ENCODE assay signal across 12 cellular contexts in the genomic region with DNA sequence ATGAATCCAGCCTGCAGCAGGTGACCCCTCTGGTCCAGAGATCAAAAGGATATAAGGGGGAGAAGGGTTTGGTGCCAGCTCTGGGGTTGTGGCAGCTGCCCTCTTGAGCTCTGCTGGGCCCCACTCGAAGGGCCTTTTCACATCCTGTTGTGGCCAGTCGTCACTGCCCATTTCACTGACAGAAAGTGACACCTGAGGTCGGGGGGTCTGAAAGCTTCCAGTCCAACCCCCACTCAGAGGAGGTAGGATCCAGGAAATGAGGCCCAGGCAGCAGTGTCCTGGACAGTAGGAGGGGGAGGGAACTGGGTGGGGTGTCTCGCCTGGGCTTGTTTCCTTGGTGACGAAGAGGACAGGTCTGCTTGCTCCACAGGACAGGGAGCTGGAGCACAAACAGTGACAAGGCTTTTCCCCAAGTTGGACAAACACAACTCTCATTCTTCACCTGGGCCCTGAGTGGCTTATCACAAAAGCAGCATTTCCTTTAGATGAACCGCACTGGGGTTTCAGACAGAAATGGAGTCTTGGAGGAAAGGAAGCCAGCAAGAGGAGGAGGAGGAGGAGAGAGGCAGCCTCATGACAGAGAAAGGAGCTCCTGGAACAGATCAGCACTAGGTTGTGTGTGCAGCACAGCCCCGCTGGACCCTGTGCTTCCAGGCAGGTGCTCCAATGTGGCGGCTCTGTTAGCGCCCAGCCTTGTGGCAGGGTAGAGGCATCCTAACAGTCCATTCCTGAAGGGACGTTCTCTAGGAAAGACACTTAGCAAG. TPM values are rescaled to one million over a fixed set of nuclear protein-coding genes. Genes with fewer than 3 reads are reported as not detected.
DNase-seq lines count a peak whose midpoint lies in the region; ATAC-seq and TF ChIP-seq lines count a peak whose summit lies in the region.
"Had no signal": no experiment of that assay in that cellular context is flagged by ENCODE, and none has a peak within 500 bp of the region (broad histone marks: within the 10 kb centered on the region; RNA-seq: fewer than 3 reads in every experiment).

No MANE protein-coding gene starts in this region.

- H3K4me1 Mint-ChIP-seq in H9 (peaks cover 5 to 19% of the 10 kb centered on the region in 2 experiments; a peak in 3 of 4 replicates), mesothelial cell of epicardium (peaks cover 25% of the 10 kb centered on the region)
- peaks cover 10% of the 10 kb centered on the region for H3K4me1 Mint-ChIP-seq in activated CD8-positive, alpha-beta T cell treated with anti-CD3 and anti-CD28 coated beads for 36 hours (ENCODE audit: low read depth)
- H3K4me1 Mint-ChIP-seq: IgD-negative memory B cell had no signal

- H3K23me2 ChIP-seq in H9 (ENCODE audit: insufficient read length, low read depth, low read length, poor library complexity, severe bottlenecking), result no peaks in the 10 kb centered on the region

- no peak overlapping the region for H2BK12ac ChIP-seq in H9 (ENCODE audit: insufficient read length, low read depth, low read length)

- POLR2A ChIA-PET in activated CD8-positive, alpha-beta T cell treated with anti-CD3 and anti-CD28 coated beads for 36 hours (lab: Charles Lee), result interaction anchor here (0.6 to 1.5 kb wide), 2 partner anchors 19 to 322 kb away, joined by 3 to 6 read pairs; a partner anchor contains a TSS

- H3K9me3 Mint-ChIP-seq in H9 (no peaks in the 10 kb centered on the region; a peak in 1 of 5 replicates), mesothelial cell of epicardium (no peaks in the 10 kb centered on the region)
- no peaks in the 10 kb centered on the region for H3K9me3 Mint-ChIP-seq in activated CD8-positive, alpha-beta T cell treated with anti-CD3 and anti-CD28 coated beads for 36 hours
- H3K9me3 Mint-ChIP-seq: IgD-negative memory B cell, neural progenitor cell had no signal

- H2BK5ac ChIP-seq in H9 (ENCODE audit: insufficient read length, low read length), result no peak overlapping the region

- no peak overlapping the region for H2BK20ac ChIP-seq in H9 (ENCODE audit: low read depth, low read length, poor library complexity, severe bottlenecking)

- ATAC-seq in activated CD8-positive, alpha-beta T cell treated with anti-CD3 and anti-CD28 coated beads for 36 hours, result peak; percentile 52
- ATAC-seq in GM18498 (IDR thresholded peaks at IDR 0.05; ENCODE audit: unreplicated experiment), result no peak
- ATAC-seq in left lobe of liver, result no peak

- H2AK5ac ChIP-seq in H9 (ENCODE audit: insufficient read length, low read length), result no peak overlapping the region

- H2BK15ac ChIP-seq in H9 (ENCODE audit: low read depth, low read length), result no peak overlapping the region

- intact Hi-C loops in activated CD8-positive, alpha-beta T cell treated with anti-CD3 and anti-CD28 coated beads for 36 hours (cut with micrococcal nuclease), result no loop called here

- H3K4me3 Mint-ChIP-seq in H9 (no peak overlapping the region), mesothelial cell of epicardium (no peak overlapping the region)
- no peak overlapping the region for H3K4me3 Mint-ChIP-seq in activated CD8-positive, alpha-beta T cell treated with anti-CD3 and anti-CD28 coated beads for 36 hours
- H3K4me3 Mint-ChIP-seq: neural progenitor cell had no signal

- H3K9ac ChIP-seq in H9 (ENCODE audit: extremely low read depth, insufficient read length, low read length), result no peak overlapping the region
- H3K9ac ChIP-seq: neural progenitor cell had no signal

- no peak overlapping the region for H3T11ph ChIP-seq in H9 (ENCODE audit: low read length)

- no peak overlapping the region for H4K5ac ChIP-seq in H9 (ENCODE audit: insufficient read length, low read depth, low read length)

- H3K27ac ChIP-seq in H9 (ENCODE audit: insufficient read length, low read depth, low read length), result no peak overlapping the region
- H3K27ac ChIP-seq: neural progenitor cell, SJSA1 had no signal

- no CpG with 5 or more reads among the region's 10 CpGs for WGBS in H9 (ENCODE audit: extremely low coverage, insufficient read length, low lambda C conversion rate)

- no peak overlapping the region for H3K18ac ChIP-seq in H9 (ENCODE audit: insufficient read length, low read depth, low read length)

- H3K4me1 ChIP-seq in H9 (ENCODE audit: insufficient read depth, low read length), result no peaks in the 10 kb centered on the region
- H3K4me1 ChIP-seq: neural progenitor cell, SJSA1 had no signal

- no peak overlapping the region for H4K8ac ChIP-seq in H9 (replicated peaks; ENCODE audit: insufficient read length, low read depth, low read length)

- no peak overlapping the region for H2BK120ac ChIP-seq in H9 (ENCODE audit: low read depth, low read length, poor library complexity, severe bottlenecking)

- H3K14ac ChIP-seq in H9 (ENCODE audit: insufficient read depth, low read length), result no peak overlapping the region

- H4K20me1 ChIP-seq in H9 (ENCODE audit: control insufficient read depth, insufficient read depth, insufficient read length), result no peaks in the 10 kb centered on the region

- H3K36me3 Mint-ChIP-seq in H9 (ENCODE audit: insufficient read depth in 1 of 3, low read depth in 3 of 3) (peaks cover 8 to 24% (median 22%) of the 10 kb centered on the region in 3 experiments; a peak in 6 of 7 replicates), mesothelial cell of epicardium (peaks cover 13% of the 10 kb centered on the region)
- peaks cover 4% of the 10 kb centered on the region for H3K36me3 Mint-ChIP-seq in activated CD8-positive, alpha-beta T cell treated with anti-CD3 and anti-CD28 coated beads for 36 hours (ENCODE audit: low read depth)

- CTCF ChIA-PET in activated CD8-positive, alpha-beta T cell treated with anti-CD3 and anti-CD28 coated beads for 36 hours (lab: Charles Lee), result interaction anchor here (1.0 to 1.5 kb wide), 3 partner anchors 19 to 336 kb away, joined by 3 to 5 read pairs (median 4); a partner anchor contains a TSS

- no peak overlapping the region for H2AFZ ChIP-seq in H9 (ENCODE audit: low read length)
- H2AFZ ChIP-seq: neural progenitor cell had no signal

- no peaks in the 10 kb centered on the region for H3K79me1 ChIP-seq in H9 (ENCODE audit: insufficient read depth, low read depth, low read length, poor library complexity, severe bottlenecking)

- H3K4me2 ChIP-seq in H9 (ENCODE audit: insufficient read depth, insufficient read length, low read length), result no peak overlapping the region
- H3K4me2 ChIP-seq: neural progenitor cell had no signal

- H3K27me3 Mint-ChIP-seq in H9 (ENCODE audit: low read depth) (no peaks in the 10 kb centered on the region; the same call in 1 of the 2 replicates), mesothelial cell of epicardium (ENCODE audit: low read depth) (peaks cover 34% of the 10 kb centered on the region)
- no peaks in the 10 kb centered on the region for H3K27me3 Mint-ChIP-seq in activated CD8-positive, alpha-beta T cell treated with anti-CD3 and anti-CD28 coated beads for 36 hours
- H3K27me3 Mint-ChIP-seq: IgD-negative memory B cell had no signal

- no peak for TF ChIP-seq CTCF in H9 (conservative IDR thresholded peaks at IDR 0.05)
- TF ChIP-seq CTCF in activated CD8-positive, alpha-beta T cell treated with anti-CD3 and anti-CD28 coated beads for 36 hours (IDR thresholded peaks at IDR 0.05), result no peak
- TF ChIP-seq CTCF in mesothelial cell of epicardium (IDR thresholded peaks at IDR 0.05; ENCODE audit: unreplicated experiment), result no peak

- H3K79me2 ChIP-seq in H9 (ENCODE audit: insufficient read depth, low read length), result no peaks in the 10 kb centered on the region

- H3K23ac ChIP-seq in H9 (ENCODE audit: insufficient read length, low read depth, low read length), result no peak overlapping the region

- H3K27ac Mint-ChIP-seq in H9, result peak overlapping the region in 2 of 3 experiments; percentile 51 to 75; a peak in 2 of 7 replicates
- H3K27ac Mint-ChIP-seq in activated CD8-positive, alpha-beta T cell treated with anti-CD3 and anti-CD28 coated beads for 36 hours, result peak overlapping the region; percentile 64
- H3K27ac Mint-ChIP-seq in mesothelial cell of epicardium, result peak overlapping the region; percentile 30
- H3K27ac Mint-ChIP-seq: IgD-negative memory B cell, neural progenitor cell had no signal

- H3K9me3 ChIP-seq in H9 (ENCODE audit: control insufficient read depth, low read depth, low read length), result no peaks in the 10 kb centered on the region
- H3K9me3 ChIP-seq: SJSA1 had no signal

- H3K4ac ChIP-seq in H9 (ENCODE audit: low read depth, low read length), result no peak overlapping the region

- no peaks in the 10 kb centered on the region for H3K27me3 ChIP-seq in H9 (ENCODE audit: insufficient read depth, low read length)
- H3K27me3 ChIP-seq: neural progenitor cell, SJSA1 had no signal

- DNase-seq in CMK (ENCODE audit: low read depth) (peak; percentile 49), H9 (no peak), mesothelial cell of epicardium (ENCODE audit: low spot score in 2 of 2, unreplicated experiment in 2 of 2) (no peak), OCI-M2 (lab: John Stamatoyannopoulos, UW; ENCODE audit: unreplicated experiment) (no peak), left lobe of liver (ENCODE audit: low spot score) (no peak)
- no peak for DNase-seq in activated CD8-positive, alpha-beta T cell treated with anti-CD3 and anti-CD28 coated beads for 36 hours
- DNase-seq: NCI-H2171 had no signal

- H4K91ac ChIP-seq in H9 (ENCODE audit: insufficient read length, low read depth, low read length), result no peak overlapping the region

- no peak overlapping the region for H3K56ac ChIP-seq in H9 (ENCODE audit: insufficient read length, low read depth, low read length)

RNA-seq across cellular contexts. Expression of a gene that starts 11.0 kb away (rescaled TPM):
- total RNA-seq in H9 (2021), result 4.6 and 4.8 TPM in 2 replicates
- total RNA-seq in activated CD8-positive, alpha-beta T cell treated with anti-CD3 and anti-CD28 coated beads for 36 hours, result 1 to 10 TPM; 3.2 to 4.1 TPM
- 5.8 to 6.8 TPM (median 6.3 TPM) in 3 replicates for total RNA-seq in mesothelial cell of epicardium
- 4.4 TPM for total RNA-seq in left lobe of liver

RNA-seq across cellular contexts. Expression of a gene that starts 11.9 kb away (rescaled TPM):
- total RNA-seq in H9 (2021) (0.68 and 0.70 TPM in 2 replicates), mesothelial cell of epicardium (4.5 to 8.1 TPM (median 6.6 TPM) in 3 replicates), left lobe of liver (7.3 TPM)
- not detected for total RNA-seq in activated CD8-positive, alpha-beta T cell treated with anti-CD3 and anti-CD28 coated beads for 36 hours
- total RNA-seq: activated CD8-positive, alpha-beta memory T cell treated with anti-CD3 and anti-CD28 coated beads for 36 hours; SJSA1 had no signal

RNA-seq across cellular contexts. Expression of a gene that starts 18.8 kb away (rescaled TPM):
- 237 and 239 TPM in 2 replicates for total RNA-seq in H9 (2021)
- total RNA-seq in activated CD8-positive, alpha-beta T cell treated with anti-CD3 and anti-CD28 coated beads for 36 hours, result 100 to 1,000 TPM; 310 to 314 TPM
- 151 to 168 TPM (median 158 TPM) in 3 replicates for total RNA-seq in mesothelial cell of epicardium
- total RNA-seq in left lobe of liver, result 72.3 TPM

RNA-seq across cellular contexts. Expression of a gene that starts 21.5 kb away (rescaled TPM):
- total RNA-seq in H9 (2021), result not detected in 2 replicates
- not detected for total RNA-seq in activated CD8-positive, alpha-beta T cell treated with anti-CD3 and anti-CD28 coated beads for 36 hours
- not detected in 3 replicates for total RNA-seq in mesothelial cell of epicardium
- total RNA-seq in left lobe of liver, result 0.63 TPM
- total RNA-seq: activated CD8-positive, alpha-beta memory T cell treated with anti-CD3 and anti-CD28 coated beads for 36 hours; SJSA1 had no signal

RNA-seq across cellular contexts. Expression of a gene that starts 33.3 kb away (rescaled TPM):
- total RNA-seq in H9 (2021) (1.2 and 2.4 TPM in 2 replicates), mesothelial cell of epicardium (3.2 to 4.4 TPM (median 3.8 TPM) in 3 replicates), left lobe of liver (8.9 TPM)
- total RNA-seq in activated CD8-positive, alpha-beta T cell treated with anti-CD3 and anti-CD28 coated beads for 36 hours, result 10 to 100 TPM; 14.6 to 15.9 TPM
